1 cellular context compared by ENCODE assay signal in the genomic region with DNA sequence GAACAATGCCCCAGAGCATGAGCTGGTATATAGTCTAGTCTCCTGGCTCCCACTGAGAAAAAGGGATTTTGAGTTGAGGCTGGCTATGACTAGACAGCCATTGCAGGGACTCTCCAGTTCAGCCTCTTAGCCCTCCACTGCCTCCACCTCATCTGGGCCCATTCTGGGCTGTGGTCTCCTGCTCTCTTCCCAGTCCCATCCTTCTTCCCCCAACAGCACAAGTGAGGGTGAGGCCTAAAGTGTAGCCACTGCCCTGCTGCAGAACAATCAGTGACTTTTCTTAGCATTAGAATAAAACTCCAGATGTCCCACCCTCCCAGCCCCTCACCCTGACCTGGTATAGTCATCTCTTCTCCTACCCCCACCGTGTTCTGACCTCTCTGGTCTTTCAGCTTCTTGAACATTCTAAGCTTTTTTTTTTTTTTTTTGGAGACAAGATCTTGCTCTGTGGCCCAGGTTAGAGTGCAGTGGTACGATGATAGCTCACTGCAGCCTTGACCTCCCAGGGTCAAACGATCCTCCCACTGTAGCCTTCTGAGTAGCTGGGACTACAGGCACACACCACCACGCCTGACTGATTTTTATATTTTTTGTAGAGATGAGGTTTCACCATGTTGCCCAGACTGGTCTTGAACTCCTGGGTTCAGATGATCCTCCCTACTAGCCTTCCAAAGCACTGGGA.
TF ChIP-seq lines count a peak whose summit lies in the region.

No MANE protein-coding gene starts in this region.

TF ChIP-seq in K562, 482 proteins besides CTCF, POLR2A, EP300 and RAD21 (continued from another document):
- TF ChIP-seq ZNF121 (CRISPR knock-in tag; conservative IDR thresholded peaks at IDR 0.05) = no peak; the same call in 1 of the 2 replicates
- no peak for TF ChIP-seq FOXP1 (CRISPR knock-in tag; IDR thresholded peaks at IDR 0.05)
